10 cellular contexts compared by ENCODE assay signal in genomic region chr16:9053006-9053601, GRCh38. TPM values are rescaled to one million over a fixed set of nuclear protein-coding genes. Genes with fewer than 3 reads are reported as not detected.
DNase-seq lines count a peak whose midpoint lies in the region; ATAC-seq and TF ChIP-seq lines count a peak whose summit lies in the region.
"Had no signal": no experiment of that assay in that cellular context is flagged by ENCODE, and none has a peak within 500 bp of the region (broad histone marks: within the 10 kb centered on the region; RNA-seq: fewer than 3 reads in every experiment).

No MANE protein-coding gene starts in this region.

- TF ChIP-seq POLR2A in right lobe of liver (IDR thresholded peaks at IDR 0.05) (no peak), prostate gland (IDR thresholded peaks at IDR 0.05) (no peak)

- ATAC-seq in right lobe of liver (peak; percentile 64 to 79 (median 70)), GM18867 (IDR thresholded peaks at IDR 0.05; ENCODE audit: unreplicated experiment) (no peak)

- H3K27me3 ChIP-seq in right lobe of liver (no peaks in the 10 kb centered on the region), prostate gland (replicated peaks; ENCODE audit: insufficient read depth) (no peaks in the 10 kb centered on the region)
- H3K27me3 ChIP-seq: ovary had no signal

- no peaks in the 10 kb centered on the region for H3K9me3 Mint-ChIP-seq in chondrocyte (ENCODE audit: low read depth)

- peak overlapping the region; percentile 52 for H3K4me3 Mint-ChIP-seq in chondrocyte (ENCODE audit: unreplicated experiment)

- no peak overlapping the region for H3K27ac ChIP-seq in right lobe of liver
- H3K27ac ChIP-seq in prostate gland, result no peak overlapping the region
- H3K27ac ChIP-seq: BLaER1 treated with 17β-estradiol and CSF1 and Interleukin-3, amounts not matched to agents 10 nM and 100 nM; ovary had no signal

- no peaks in the 10 kb centered on the region for H3K36me3 Mint-ChIP-seq in chondrocyte (ENCODE audit: low read depth)

- peaks cover 0 to 12% (median 1%) of the 10 kb centered on the region in 4 donors for H3K4me1 ChIP-seq in right lobe of liver
- H3K4me1 ChIP-seq in prostate gland (replicated peaks), result no peaks in the 10 kb centered on the region

- 42% methylated on average over 7 of the region's 9 CpGs for WGBS in right lobe of liver (ENCODE audit: insufficient coverage, low coverage, low lambda C conversion rate, missing lambda C conversion rate)
- 28% methylated on average over 9 of the region's 9 CpGs for WGBS in prostate gland

- H3K27ac Mint-ChIP-seq in chondrocyte (ENCODE audit: unreplicated experiment), result no peak overlapping the region

- H3K36me3 ChIP-seq in right lobe of liver (no peaks in the 10 kb centered on the region), prostate gland (no peaks in the 10 kb centered on the region)
- H3K36me3 ChIP-seq: BLaER1 treated with 17β-estradiol and CSF1 and Interleukin-3, amounts not matched to agents 10 nM and 100 nM; ovary had no signal

- intact Hi-C loops in right lobe of liver (cut with DNase I), result no loop called here
- intact Hi-C loops in prostate gland (cut with DNase I), result no loop called here

- no peak for TF ChIP-seq CTCF in chondrocyte (IDR thresholded peaks at IDR 0.05)
- no peak for TF ChIP-seq CTCF in right lobe of liver (IDR thresholded peaks at IDR 0.05)
- TF ChIP-seq CTCF in prostate gland (IDR thresholded peaks at IDR 0.05), result no peak

- no peak overlapping the region for H3K4me3 ChIP-seq in right lobe of liver
- H3K4me3 ChIP-seq in prostate gland, result no peak overlapping the region
- H3K4me3 ChIP-seq: BLaER1 treated with 17β-estradiol and CSF1 and Interleukin-3, amounts not matched to agents 10 nM and 100 nM; ovary had no signal

- peaks cover 18% of the 10 kb centered on the region for H3K4me1 Mint-ChIP-seq in chondrocyte (ENCODE audit: low read depth)

- no peaks in the 10 kb centered on the region for H3K27me3 Mint-ChIP-seq in chondrocyte (ENCODE audit: low read depth)

- DNase-seq in activated CD4-positive, alpha-beta T cell treated with anti-CD3 and anti-CD28 coated beads for 48 hours, result peak; percentile 50
- DNase-seq in activated CD4-positive, alpha-beta T cell treated with anti-CD3 and anti-CD28 coated beads, Interleukin-2, amount 50 U/mL, for 1 hour, result no peak
- DNase-seq in NCI-H2227 (lab: John Stamatoyannopoulos, UW; ENCODE audit: unreplicated experiment) (peak; percentile 93), chondrocyte (ENCODE audit: low spot score) (no peak), right lobe of liver (peak in 2 of 3 donors; percentile 39 to 66), prostate gland (ENCODE audit: low spot score) (no peak), occipital lobe (lab: John Stamatoyannopoulos, UW) (no peak)

- no peaks in the 10 kb centered on the region for H3K9me3 ChIP-seq in right lobe of liver
- H3K9me3 ChIP-seq in prostate gland, result no peaks in the 10 kb centered on the region
- H3K9me3 ChIP-seq: ovary had no signal

RNA-seq across cellular contexts. Expression of gene HAPSTR1, which starts 38.3 kb away (rescaled TPM):
- 82.5 to 84.3 TPM (median 83.0 TPM) in 3 replicates for total RNA-seq in chondrocyte
- 10 to 100 TPM; 23.6 to 34.8 (median 28.3) TPM for total RNA-seq in right lobe of liver
- total RNA-seq in prostate gland, result 10 to 100 TPM; 45.5 to 68.6 TPM
- total RNA-seq in occipital lobe, result 153 TPM

Comparison
In these comparisons a context has a peak if more than half of its experiments do, and no peak if none do; other contexts are left out.
1. DNase-seq: peak in activated CD4-positive, alpha-beta T cell treated with anti-CD3 and anti-CD28 coated beads for 48 hours (single experiment), NCI-H2227 (single experiment) and right lobe of liver (2 of 3); none in activated CD4-positive, alpha-beta T cell treated with anti-CD3 and anti-CD28 coated beads, Interleukin-2, amount 50 U/mL, for 1 hour (single experiment), chondrocyte (single experiment), prostate gland (single experiment) and occipital lobe (single experiment).